Comparison of ENCODE assay signal across 9 cellular contexts in genomic region chr12:16359512-16360491, GRCh38. TPM values are rescaled to one million over a fixed set of nuclear protein-coding genes. Genes with fewer than 3 reads are reported as not detected.
A peak's percentile ranks its signal among the peaks of the same experiment; 100 is the strongest.
DNase-seq lines count a peak whose midpoint lies in the region; ATAC-seq and TF ChIP-seq lines count a peak whose summit lies in the region.
"Had no signal": no experiment of that assay in that cellular context is flagged by ENCODE, and none has a peak within 500 bp of the region (broad histone marks: within the 10 kb centered on the region; RNA-seq: fewer than 3 reads in every experiment).

No MANE protein-coding gene starts in this region.

- peaks cover 85% of the 10 kb centered on the region for H3K36me3 ChIP-seq in RWPE2 (ENCODE audit: low read depth)
- H3K36me3 ChIP-seq: BLaER1 treated with 17β-estradiol and CSF1 and Interleukin-3, amounts not matched to agents 10 nM and 100 nM had no signal

- no peaks in the 10 kb centered on the region for H3K27me3 ChIP-seq in RWPE2 (ENCODE audit: insufficient read depth, poor library complexity, severe bottlenecking)
- H3K27me3 ChIP-seq: BLaER1 treated with 17β-estradiol and CSF1 and Interleukin-3, amounts not matched to agents 10 nM and 100 nM had no signal

- DNase-seq in NCI-H1694 (lab: John Stamatoyannopoulos, UW) (peak; percentile 32), NCI-H1694 treated with DMSO at 0.1 percent for 48 hours (lab: John Stamatoyannopoulos, UW) (no peak), HFF-Myc (ENCODE audit: extremely low read depth, low read depth) (no peak), RWPE2 (ENCODE audit: low spot score) (no peak), fibroblast of the aortic adventitia (ENCODE audit: low read depth) (peak; percentile 67), retinal pigment epithelial cell (ENCODE audit: low read depth) (no peak), G401 (ENCODE audit: low spot score) (no peak)

- no peaks in the 10 kb centered on the region for H3K9me3 ChIP-seq in RWPE2 (ENCODE audit: severe bottlenecking)
- H3K9me3 ChIP-seq: BLaER1 treated with 17β-estradiol and CSF1 and Interleukin-3, amounts not matched to agents 10 nM and 100 nM had no signal

- in situ Hi-C loops in G401 (cut with HindIII; ENCODE audit: low sequenced_read_pairs), result no loop called here

- no peak overlapping the region for H3K4me3 ChIP-seq in HFF-Myc (replicated peaks; ENCODE audit: low read depth, low read length)
- H3K4me3 ChIP-seq in RWPE2 (ENCODE audit: severe bottlenecking), result no peak overlapping the region
- H3K4me3 ChIP-seq in fibroblast of the aortic adventitia (ENCODE audit: low read depth, low read length), result no peak overlapping the region
- H3K4me3 ChIP-seq in retinal pigment epithelial cell (ENCODE audit: low read length), result no peak overlapping the region
- H3K4me3 ChIP-seq: BLaER1 treated with 17β-estradiol and CSF1 and Interleukin-3, amounts not matched to agents 10 nM and 100 nM had no signal

- H3K4me1 ChIP-seq in RWPE2 (ENCODE audit: insufficient read depth, poor library complexity, severe bottlenecking), result no peaks in the 10 kb centered on the region

- ATAC-seq in RWPE2 (ENCODE audit: low read depth) (no peak), GM21360 (IDR thresholded peaks at IDR 0.05; ENCODE audit: unreplicated experiment) (no peak)

- TF ChIP-seq CTCF in HFF-Myc (IDR thresholded peaks at IDR 0.05; ENCODE audit: low read depth, low read length, missing control alignments), result peak; percentile 80
- peak; percentile 69 for TF ChIP-seq CTCF in RWPE2 (IDR thresholded peaks at IDR 0.05; ENCODE audit: poor library complexity, severe bottlenecking)
- TF ChIP-seq CTCF in fibroblast of the aortic adventitia (IDR thresholded peaks at IDR 0.05; ENCODE audit: insufficient read depth, low read length), result peak; percentile 85
- TF ChIP-seq CTCF in retinal pigment epithelial cell (conservative IDR thresholded peaks at IDR 0.05; ENCODE audit: low read depth, low read length), result peak; percentile 79

- H3K27ac ChIP-seq in RWPE2 (ENCODE audit: poor library complexity, severe bottlenecking), result no peak overlapping the region
- H3K27ac ChIP-seq: BLaER1 treated with 17β-estradiol and CSF1 and Interleukin-3, amounts not matched to agents 10 nM and 100 nM had no signal

RNA-seq across cellular contexts. Expression of gene MGST1, which starts 12.4 kb away (rescaled TPM):
- total RNA-seq in fibroblast of the aortic adventitia (ENCODE audit: low replicate concordance), result 203 and 229 TPM in 2 replicates
- not detected in 2 replicates for total RNA-seq in G401 (2014; rRNA removed; shearing (Covaris generic))

Comparison
In these comparisons a context has a peak if more than half of its experiments do, and no peak if none do; other contexts are left out.
1. DNase-seq: peak in NCI-H1694 (single experiment) and fibroblast of the aortic adventitia (single experiment); none in NCI-H1694 treated with DMSO at 0.1 percent for 48 hours (single experiment), HFF-Myc (single experiment), RWPE2 (single experiment), retinal pigment epithelial cell (single experiment) and G401 (single experiment).
2. RNA of gene MGST1, which starts 12.4 kb away (total RNA-seq): 203 to 229 TPM in fibroblast of the aortic adventitia; not detected in G401; every median in the first group is over 100 times any median in the second.
3. Peak in every context shown above with its lines, with median percentiles within 50 percentile points of each other: CTCF ChIP-seq.